ENCODE assay signal across 23 cellular contexts in genomic region chr9:127458921-127459320, GRCh38. TPM values are rescaled to one million over a fixed set of nuclear protein-coding genes. Genes with fewer than 3 reads are reported as not detected.
DNase-seq lines count a peak whose midpoint lies in the region; ATAC-seq, FAIRE-seq and TF ChIP-seq lines count a peak whose summit lies in the region.
"Had no signal": no experiment of that assay in that cellular context is flagged by ENCODE, and none has a peak within 500 bp of the region (broad histone marks: within the 10 kb centered on the region; RNA-seq: fewer than 3 reads in every experiment).

No MANE protein-coding gene starts in this region.

- no peak overlapping the region for H2AFZ ChIP-seq in HepG2 (ENCODE audit: low read length)
- H2AFZ ChIP-seq: GM23338 had no signal

- H3K4me1 ChIP-seq in right atrium auricular region = peaks cover 0 to 22% of the 10 kb centered on the region in 2 donors
- peaks cover 0 to 31% (median 12%) of the 10 kb centered on the region in 9 donors for H3K4me1 ChIP-seq in heart right ventricle
- H3K4me1 ChIP-seq in lower lobe of right lung = peaks cover 10% of the 10 kb centered on the region
- no peaks in the 10 kb centered on the region for H3K4me1 ChIP-seq in upper lobe of right lung
- no peaks in the 10 kb centered on the region for H3K4me1 ChIP-seq in HepG2 (ENCODE audit: insufficient read depth, low read length)

- H3K36me3 ChIP-seq in right atrium auricular region (peaks cover 47% of the 10 kb centered on the region), heart right ventricle (peaks cover 0 to 94% (median 38%) of the 10 kb centered on the region in 9 donors), lower lobe of right lung (peaks cover 71% of the 10 kb centered on the region), upper lobe of right lung (peaks cover 61% of the 10 kb centered on the region), HepG2 (replicated peaks in 1 of 2; ENCODE audit: control insufficient read depth in 1 of 2, insufficient read depth in 2 of 2, low read length in 2 of 2) (peaks cover 14 to 50% of the 10 kb centered on the region in 2 experiments; a peak in 4 of 5 replicates)

- H3K27me3 ChIP-seq in right atrium auricular region = no peaks in the 10 kb centered on the region
- H3K27me3 ChIP-seq in heart right ventricle = no peaks in the 10 kb centered on the region
- no peaks in the 10 kb centered on the region for H3K27me3 ChIP-seq in lower lobe of right lung (ENCODE audit: low read depth)
- H3K27me3 ChIP-seq in upper lobe of right lung = no peaks in the 10 kb centered on the region
- H3K27me3 ChIP-seq in HepG2 (ENCODE audit: control insufficient read depth in 1 of 2, insufficient read depth in 2 of 2, low read length in 2 of 2) = no peaks in the 10 kb centered on the region
- H3K27me3 ChIP-seq: BLaER1, SJSA1 had no signal

- 55 to 65% methylated on average over 9 of the region's 9 CpGs for WGBS in heart right ventricle, 2 donors
- 97% methylated on average over 6 of the region's 9 CpGs for WGBS in HepG2 (ENCODE audit: low lambda C conversion rate)

- intact Hi-C loops in Right ventricle myocardium superior (cut with DNase I) = no loop called here
- intact Hi-C loops in heart right ventricle (cut with DNase I) = no loop called here
- intact Hi-C loops in lower lobe of right lung (cut with DNase I) = no loop called here
- intact Hi-C loops in upper lobe of right lung (cut with DNase I) = no loop called here
- intact Hi-C loops in HepG2 (cut with micrococcal nuclease; ENCODE audit: unreplicated experiment) = no loop called here

- no peak for TF ChIP-seq POLR2A in HepG2 (IDR thresholded peaks at IDR 0.05; ENCODE audit: insufficient read depth in 1 of 2, low read depth in 2 of 2, low read length in 2 of 2)

- TF ChIP-seq EP300 in HepG2 (IDR thresholded peaks at IDR 0.05; ENCODE audit: low read depth in 2 of 2, low read length in 2 of 2) (no peak), HepG2 (CRISPR knock-in tag; IDR thresholded peaks at IDR 0.05; ENCODE audit: borderline replicate concordance) (no peak)

- H4K20me1 ChIP-seq in HepG2 (ENCODE audit: insufficient read depth, low read length) = no peaks in the 10 kb centered on the region

- CTCF ChIA-PET in HepG2 (lab: Yijun Ruan, JAX; ENCODE audit: low intra/inter-chr PET ratio, low total read pairs) = no interaction called here

- in situ Hi-C loops in HepG2 (cut with HindIII; ENCODE audit: extremely low pct_ligation_motif_present, low pct_unique_long_range_greater_than_20kb) = no loop called here

- H3K9me3 ChIP-seq in right atrium auricular region (no peaks in the 10 kb centered on the region), heart right ventricle (no peaks in the 10 kb centered on the region), lower lobe of right lung (no peaks in the 10 kb centered on the region), upper lobe of right lung (no peaks in the 10 kb centered on the region), HepG2 (ENCODE audit: low read length) (no peaks in the 10 kb centered on the region)
- H3K9me3 ChIP-seq: BLaER1, SJSA1 had no signal

- no peak for TF ChIP-seq RAD21 in HepG2 (CRISPR knock-in tag; IDR thresholded peaks at IDR 0.05)

- H3K79me2 ChIP-seq in HepG2 (ENCODE audit: insufficient read depth, low read length) = no peaks in the 10 kb centered on the region

- DNase-seq in Right ventricle myocardium superior (peak; percentile 83), right atrium auricular region (ENCODE audit: low spot score) (no peak), heart right ventricle (peak; percentile 59 to 68), lower lobe of right lung (peak; percentile 77), upper lobe of right lung (peak; percentile 84), GDM1 (lab: John Stamatoyannopoulos, UW) (no peak), HepG2 (ENCODE audit: low spot score) (no peak)
- DNase-seq: CD4-positive, CD25-positive, alpha-beta regulatory T cell; DMS153; H9; MM.1S; NCI-H1694; NCI-H2029 treated with DMSO at 0.1 percent for 48 hours; NCI-H446 treated with DMSO at 0.1 percent for 48 hours; NCI-H526 had no signal

- no peak overlapping the region for H3K9ac ChIP-seq in HepG2 (ENCODE audit: insufficient read depth, low read depth, low read length)
- H3K9ac ChIP-seq: BLaER1, KMS-11 had no signal

- TF ChIP-seq CTCF in right atrium auricular region (IDR thresholded peaks at IDR 0.05) = no peak
- no peak for TF ChIP-seq CTCF in heart right ventricle (IDR thresholded peaks at IDR 0.05)
- TF ChIP-seq CTCF in lower lobe of right lung (IDR thresholded peaks at IDR 0.05) = no peak
- TF ChIP-seq CTCF in upper lobe of right lung (IDR thresholded peaks at IDR 0.05) = no peak
- TF ChIP-seq CTCF in HepG2 (CRISPR knock-in tag; IDR thresholded peaks at IDR 0.05) = no peak

- FAIRE-seq in HepG2 (lab: Jason Lieb, UNC) = no peak
- FAIRE-seq: A204.1, HTR-8/SVneo had no signal

- no TSS peak for BruUV-seq in HepG2 (replicated peaks; lab: Mats Ljungman, UMichigan)

- H3K4me2 ChIP-seq in HepG2 (ENCODE audit: low read depth, low read length) = no peak overlapping the region
- H3K4me2 ChIP-seq: BLaER1, GM23338, KMS-11 had no signal

- H3K27ac ChIP-seq in right atrium auricular region = peak overlapping the region in 1 of 2 donors; percentile 25
- peak overlapping the region in 3 of 10 donors; percentile 17 to 39 (median 18) for H3K27ac ChIP-seq in heart right ventricle
- no peak overlapping the region for H3K27ac ChIP-seq in lower lobe of right lung
- no peak overlapping the region for H3K27ac ChIP-seq in upper lobe of right lung
- H3K27ac ChIP-seq in HepG2 (ENCODE audit: extremely low read length, insufficient read depth, low read length) = no peak overlapping the region
- H3K27ac ChIP-seq: BLaER1, KMS-11, SJSA1 had no signal

- peak; percentile 63 for ATAC-seq in Right ventricle myocardium superior (ENCODE audit: poor library complexity)
- ATAC-seq in heart right ventricle = peak in 6 of 8 donors; percentile 34 to 61 (median 52)
- ATAC-seq in lower lobe of right lung = peak; percentile 69 to 75
- ATAC-seq in upper lobe of right lung = peak; percentile 69
- ATAC-seq in HG03095 (IDR thresholded peaks at IDR 0.05; ENCODE audit: unreplicated experiment) = no peak
- no peak for ATAC-seq in HepG2
- ATAC-seq: GM23338, Panc1 had no signal

- no peak overlapping the region for H3K4me3 ChIP-seq in right atrium auricular region
- H3K4me3 ChIP-seq in heart right ventricle = no peak overlapping the region
- no peak overlapping the region for H3K4me3 ChIP-seq in lower lobe of right lung
- no peak overlapping the region for H3K4me3 ChIP-seq in upper lobe of right lung
- no peak overlapping the region for H3K4me3 ChIP-seq in HepG2 (replicated peaks in 1 of 3; ENCODE audit: insufficient read depth in 1 of 3, low read depth in 2 of 3, low read length in 3 of 3)
- H3K4me3 ChIP-seq: BLaER1, GM23338, SJSA1 had no signal

- POLR2A ChIA-PET in HepG2 (lab: Yijun Ruan, JAX) = no interaction called here

RNA-seq across cellular contexts. Expression of gene LRSAM1, which starts 7.6 kb away (rescaled TPM):
- total RNA-seq in Right ventricle myocardium superior = 52.1 TPM
- total RNA-seq in right atrium auricular region = 10 to 100 TPM; 12.0 to 23.1 TPM
- total RNA-seq in heart right ventricle = 10 to 100 TPM; 24.9 to 49.6 (median 29.5) TPM
- 10 to 100 TPM; 21.2 to 59.9 TPM for polyA plus RNA-seq in heart right ventricle
- total RNA-seq in lower lobe of right lung = 25.9 TPM
- 18.8 TPM for total RNA-seq in upper lobe of right lung
- total RNA-seq in HepG2 (2016; rRNA removed; fragmentation: Illumina TruSeq; extraction: Trizol) = 4.6 and 8.7 TPM in 2 replicates
- total RNA-seq in HepG2 (2016; cell fraction: cytosol; rRNA removed; fragmentation: Illumina TruSeq; extraction: Trizol; ENCODE audit: low read depth) = 1.5 and 1.7 TPM in 2 replicates
- 4.2 and 9.8 TPM in 2 replicates for total RNA-seq in HepG2 (2016; cell fraction: insoluble cytoplasmic fraction; rRNA removed; fragmentation: Illumina TruSeq; extraction: Trizol)
- 3.2 and 4.0 TPM in 2 replicates for total RNA-seq in HepG2 (2016; cell fraction: membrane; rRNA removed; fragmentation: Illumina TruSeq; extraction: Trizol)
- 9.5 and 16.9 TPM in 2 replicates for total RNA-seq in HepG2 (2016; cell fraction: nucleus; rRNA removed; fragmentation: Illumina TruSeq; extraction: Trizol)
- 10.2 and 12.2 TPM in 2 replicates for polyA plus RNA-seq in HepG2 (2011; rRNA removed)
- polyA plus RNA-seq in HepG2 (2011; cell fraction: cytosol; rRNA removed) = 4.1 and 5.2 TPM in 2 replicates
- 68.4 and 76.1 TPM in 2 replicates for polyA plus RNA-seq in HepG2 (2011; cell fraction: nucleus; rRNA removed)
- 10.0 and 14.6 TPM in 2 replicates for polyA plus RNA-seq in HepG2 (2012)
- 1.2 and 1.5 TPM in 2 replicates for polyA plus RNA-seq in HepG2 (2016; cell fraction: cytosol; fragmentation: Illumina TruSeq; extraction: Trizol; ENCODE audit: low read depth)
- 5.4 and 6.9 TPM in 2 replicates for polyA plus RNA-seq in HepG2 (2016; cell fraction: insoluble cytoplasmic fraction; fragmentation: Illumina TruSeq; extraction: Trizol; ENCODE audit: low read depth)
- polyA plus RNA-seq in HepG2 (2016; cell fraction: membrane; fragmentation: Illumina TruSeq; extraction: Trizol; ENCODE audit: low read depth) = 1.2 and 2.1 TPM in 2 replicates
- 21.9 and 22.1 TPM in 2 replicates for polyA plus RNA-seq in HepG2 (2016; cell fraction: nucleus; fragmentation: Illumina TruSeq; extraction: Trizol; ENCODE audit: insufficient read depth, low read depth)
- 7.6 and 11.4 TPM in 2 replicates for polyA minus RNA-seq in HepG2 (2011; rRNA and poly(A)+ RNA removed; ENCODE audit: low replicate concordance)
- polyA minus RNA-seq in HepG2 (2011; cell fraction: cytosol; rRNA and poly(A)+ RNA removed) = 4.2 and 4.4 TPM in 2 replicates
- polyA minus RNA-seq in HepG2 (2011; cell fraction: nucleus; rRNA and poly(A)+ RNA removed) = 25.4 and 32.1 TPM in 2 replicates

RNA-seq across cellular contexts. Expression of gene RPL12, which starts 7.7 kb away (rescaled TPM):
- total RNA-seq in Right ventricle myocardium superior = 628 TPM
- 1,000 to 10,000 TPM in 1 of 2 donors, 100 to 1,000 TPM in 1; 623 to 1,266 TPM for total RNA-seq in right atrium auricular region
- total RNA-seq in heart right ventricle = 100 to 1,000 TPM; 409 to 810 (median 499) TPM
- 1,000 to 10,000 TPM; 1,671 to 1,920 TPM for polyA plus RNA-seq in heart right ventricle
- total RNA-seq in lower lobe of right lung = 1,018 TPM
- total RNA-seq in upper lobe of right lung = 1,020 TPM
- total RNA-seq in HepG2 (2016; rRNA removed; fragmentation: Illumina TruSeq; extraction: Trizol) = 1,551 and 1,660 TPM in 2 replicates
- 6,549 and 6,971 TPM in 2 replicates for total RNA-seq in HepG2 (2016; cell fraction: cytosol; rRNA removed; fragmentation: Illumina TruSeq; extraction: Trizol; ENCODE audit: low read depth)
- 1,601 and 1,648 TPM in 2 replicates for total RNA-seq in HepG2 (2016; cell fraction: insoluble cytoplasmic fraction; rRNA removed; fragmentation: Illumina TruSeq; extraction: Trizol)
- total RNA-seq in HepG2 (2016; cell fraction: membrane; rRNA removed; fragmentation: Illumina TruSeq; extraction: Trizol) = 4,907 and 5,180 TPM in 2 replicates
- total RNA-seq in HepG2 (2016; cell fraction: nucleus; rRNA removed; fragmentation: Illumina TruSeq; extraction: Trizol) = 525 and 558 TPM in 2 replicates
- 2,097 and 2,590 TPM in 2 replicates for polyA plus RNA-seq in HepG2 (2011; rRNA removed)
- polyA plus RNA-seq in HepG2 (2011; cell fraction: cytosol; rRNA removed) = 3,919 and 3,963 TPM in 2 replicates
- polyA plus RNA-seq in HepG2 (2011; cell fraction: nucleus; rRNA removed) = 619 and 713 TPM in 2 replicates
- polyA plus RNA-seq in HepG2 (2012) = 2,179 and 2,497 TPM in 2 replicates
- polyA plus RNA-seq in HepG2 (2016; cell fraction: cytosol; fragmentation: Illumina TruSeq; extraction: Trizol; ENCODE audit: low read depth) = 11,205 and 11,665 TPM in 2 replicates
- 2,434 and 2,480 TPM in 2 replicates for polyA plus RNA-seq in HepG2 (2016; cell fraction: insoluble cytoplasmic fraction; fragmentation: Illumina TruSeq; extraction: Trizol; ENCODE audit: low read depth)
- 6,884 and 7,463 TPM in 2 replicates for polyA plus RNA-seq in HepG2 (2016; cell fraction: membrane; fragmentation: Illumina TruSeq; extraction: Trizol; ENCODE audit: low read depth)
- 1,156 and 1,223 TPM in 2 replicates for polyA plus RNA-seq in HepG2 (2016; cell fraction: nucleus; fragmentation: Illumina TruSeq; extraction: Trizol; ENCODE audit: insufficient read depth, low read depth)
- 706 and 1,371 TPM in 2 replicates for polyA minus RNA-seq in HepG2 (2011; rRNA and poly(A)+ RNA removed; ENCODE audit: low replicate concordance)
- 461 and 478 TPM in 2 replicates for polyA minus RNA-seq in HepG2 (2011; cell fraction: cytosol; rRNA and poly(A)+ RNA removed)
- 198 and 299 TPM in 2 replicates for polyA minus RNA-seq in HepG2 (2011; cell fraction: nucleus; rRNA and poly(A)+ RNA removed)

RNA-seq across cellular contexts. Expression of gene ZNF79, which starts 34.7 kb away (rescaled TPM):
- total RNA-seq in Right ventricle myocardium superior (5.8 TPM), right atrium auricular region (1 to 10 TPM; 5.7 TPM), heart right ventricle (1 to 10 TPM; 4.4 to 8.3 (median 6.4) TPM), lower lobe of right lung (9.5 TPM), upper lobe of right lung (8.3 TPM), HepG2 (2016; rRNA removed; fragmentation: Illumina TruSeq; extraction: Trizol) (7.3 and 8.1 TPM in 2 replicates)
- polyA plus RNA-seq in heart right ventricle (1 to 10 TPM; 2.1 to 4.5 TPM), HepG2 (2011; rRNA removed) (3.7 and 4.0 TPM in 2 replicates)
- total RNA-seq in HepG2 (2016; cell fraction: cytosol; rRNA removed; fragmentation: Illumina TruSeq; extraction: Trizol; ENCODE audit: low read depth) = 3.1 and 3.7 TPM in 2 replicates
- total RNA-seq in HepG2 (2016; cell fraction: insoluble cytoplasmic fraction; rRNA removed; fragmentation: Illumina TruSeq; extraction: Trizol) = 7.1 and 8.1 TPM in 2 replicates
- total RNA-seq in HepG2 (2016; cell fraction: membrane; rRNA removed; fragmentation: Illumina TruSeq; extraction: Trizol) = 5.0 and 6.4 TPM in 2 replicates
- total RNA-seq in HepG2 (2016; cell fraction: nucleus; rRNA removed; fragmentation: Illumina TruSeq; extraction: Trizol) = 6.5 and 7.4 TPM in 2 replicates
- 2.4 and 2.7 TPM in 2 replicates for polyA plus RNA-seq in HepG2 (2011; cell fraction: cytosol; rRNA removed)
- polyA plus RNA-seq in HepG2 (2011; cell fraction: nucleus; rRNA removed) = 6.0 and 7.5 TPM in 2 replicates
- 2.6 and 3.2 TPM in 2 replicates for polyA plus RNA-seq in HepG2 (2012)
- 0.52 and 0.70 TPM in 2 replicates for polyA plus RNA-seq in HepG2 (2016; cell fraction: cytosol; fragmentation: Illumina TruSeq; extraction: Trizol; ENCODE audit: low read depth)
- polyA plus RNA-seq in HepG2 (2016; cell fraction: insoluble cytoplasmic fraction; fragmentation: Illumina TruSeq; extraction: Trizol; ENCODE audit: low read depth) = 4.7 TPM in 2 replicates
- 1.3 and 1.4 TPM in 2 replicates for polyA plus RNA-seq in HepG2 (2016; cell fraction: membrane; fragmentation: Illumina TruSeq; extraction: Trizol; ENCODE audit: low read depth)
- 8.9 and 9.1 TPM in 2 replicates for polyA plus RNA-seq in HepG2 (2016; cell fraction: nucleus; fragmentation: Illumina TruSeq; extraction: Trizol; ENCODE audit: insufficient read depth, low read depth)
- polyA minus RNA-seq in HepG2 (2011; rRNA and poly(A)+ RNA removed; ENCODE audit: low replicate concordance) = 6.0 and 28.4 TPM in 2 replicates
- 3.7 and 4.2 TPM in 2 replicates for polyA minus RNA-seq in HepG2 (2011; cell fraction: cytosol; rRNA and poly(A)+ RNA removed)
- 7.9 and 11.3 TPM in 2 replicates for polyA minus RNA-seq in HepG2 (2011; cell fraction: nucleus; rRNA and poly(A)+ RNA removed)

Comparison
In these comparisons a context has a peak if more than half of its experiments do, and no peak if none do; other contexts are left out.
1. DNase-seq: peak in Right ventricle myocardium superior (single experiment), heart right ventricle (2 of 2), lower lobe of right lung (single experiment) and upper lobe of right lung (single experiment); none in right atrium auricular region (single experiment), GDM1 (single experiment) and HepG2 (single experiment).
2. ATAC-seq: peak in Right ventricle myocardium superior (single experiment), heart right ventricle (6 of 8), lower lobe of right lung (2 of 2) and upper lobe of right lung (single experiment); none in HG03095 (single experiment) and HepG2 (single experiment).